ENCODE assay signal across 8 cellular contexts in the genomic region with DNA sequence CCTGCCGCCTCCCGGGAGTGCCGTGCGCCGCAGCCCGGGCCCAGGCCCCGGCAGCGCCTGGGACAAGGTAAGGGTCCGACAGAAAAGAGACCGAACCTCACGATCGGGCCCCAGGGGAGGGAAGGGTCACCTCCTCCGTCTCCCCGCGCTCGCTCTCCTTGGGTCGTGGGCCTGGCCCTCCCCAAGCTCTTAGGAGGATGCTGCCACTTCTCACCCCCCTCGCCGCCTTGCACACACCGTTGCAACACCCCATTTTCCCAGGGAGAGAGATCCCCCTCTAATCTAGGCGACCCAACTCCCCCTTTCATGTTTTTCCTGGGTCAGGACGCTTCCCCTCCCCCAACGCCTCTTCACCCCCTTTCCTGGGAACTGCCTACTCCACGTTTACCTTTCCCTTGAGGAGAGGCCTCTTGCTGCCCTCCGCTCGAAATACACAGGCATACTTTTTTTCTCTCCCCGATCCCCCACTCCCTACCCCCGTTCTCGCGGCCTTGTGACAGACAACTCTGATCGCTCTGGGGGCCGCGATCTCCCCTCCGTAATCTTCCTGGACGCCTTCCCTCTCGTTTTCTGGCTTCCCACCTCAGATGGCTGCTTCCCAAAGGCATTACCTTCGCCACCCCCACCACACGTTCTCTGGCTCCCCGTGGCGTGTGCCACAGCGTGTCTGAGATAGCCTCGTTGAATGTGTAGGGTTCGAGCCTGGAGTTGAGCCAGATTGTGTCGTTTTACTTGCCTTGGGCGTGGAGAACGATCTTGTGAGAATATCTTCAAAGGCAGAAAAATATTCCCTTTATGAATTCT. TPM values are rescaled to one million over a fixed set of nuclear protein-coding genes. Genes with fewer than 3 reads are reported as not detected.
DNase-seq lines count a peak whose midpoint lies in the region; ATAC-seq and TF ChIP-seq lines count a peak whose summit lies in the region.

No MANE protein-coding gene starts in this region.

- H3K9ac ChIP-seq in ES-I3 (ENCODE audit: low read depth, low read length) (peak overlapping the region; percentile 87), MM.1S (ENCODE audit: low read length) (peak overlapping the region; percentile 98), endodermal cell (ENCODE audit: extremely low read depth, low read length, poor library complexity, severe bottlenecking) (peak overlapping the region; percentile 98)

- ATAC-seq in activated CD8-positive, alpha-beta T cell treated with anti-CD3 and anti-CD28 coated beads for 36 hours = no peak
- ATAC-seq in GM19035 (IDR thresholded peaks at IDR 0.05; ENCODE audit: unreplicated experiment) = no peak
- ATAC-seq in GM18505 (IDR thresholded peaks at IDR 0.05; ENCODE audit: unreplicated experiment) = no peak

- H3K27ac ChIP-seq in MM.1S (ENCODE audit: low read length) (peak overlapping the region; percentile 86), endodermal cell (ENCODE audit: low read depth, low read length) (peak overlapping the region; percentile 92), substantia nigra (ENCODE audit: low read depth, low read length, poor library complexity, severe bottlenecking) (peak overlapping the region; percentile 99)

- H4K20me1 ChIP-seq in MM.1S (ENCODE audit: insufficient read depth, low read length) = peaks cover 52% of the 10 kb centered on the region

- POLR2A ChIA-PET in activated CD8-positive, alpha-beta T cell treated with anti-CD3 and anti-CD28 coated beads for 36 hours (lab: Charles Lee) = interaction anchor here (0.7 to 7.6 kb wide), 7 partner anchors 10 to 333 kb away, joined by 3 to 83 read pairs (median 6); partner anchors contain the start of genes BRPF1 and THUMPD3

- no peaks in the 10 kb centered on the region for H3K27me3 ChIP-seq in MM.1S (replicated peaks; ENCODE audit: insufficient read depth, low read length)
- no peaks in the 10 kb centered on the region for H3K27me3 ChIP-seq in endodermal cell (ENCODE audit: control insufficient read depth, insufficient read depth, low read length, poor library complexity, severe bottlenecking)

- no peaks in the 10 kb centered on the region for H3K9me3 Mint-ChIP-seq in activated CD8-positive, alpha-beta T cell treated with anti-CD3 and anti-CD28 coated beads for 36 hours
- no peaks in the 10 kb centered on the region for H3K9me3 Mint-ChIP-seq in endodermal cell

- H3K4me1 ChIP-seq in ES-I3 (ENCODE audit: insufficient read depth, low read length) (peaks cover 31% of the 10 kb centered on the region), MM.1S (ENCODE audit: low read length) (peaks cover 39% of the 10 kb centered on the region), endodermal cell (ENCODE audit: control insufficient read depth, insufficient read depth, low read length) (peaks cover 3% of the 10 kb centered on the region)

- H3K27me3 Mint-ChIP-seq in activated CD8-positive, alpha-beta T cell treated with anti-CD3 and anti-CD28 coated beads for 36 hours = no peaks in the 10 kb centered on the region
- H3K27me3 Mint-ChIP-seq in endodermal cell (ENCODE audit: insufficient read depth) = no peaks in the 10 kb centered on the region

- TF ChIP-seq CTCF in MM.1S (IDR thresholded peaks at IDR 0.05; ENCODE audit: low read length) (no peak), endodermal cell (conservative IDR thresholded peaks at IDR 0.05) (no peak)
- TF ChIP-seq CTCF in activated CD8-positive, alpha-beta T cell treated with anti-CD3 and anti-CD28 coated beads for 36 hours (IDR thresholded peaks at IDR 0.05) = no peak

- peak overlapping the region; percentile 99 for H3K27ac Mint-ChIP-seq in activated CD8-positive, alpha-beta T cell treated with anti-CD3 and anti-CD28 coated beads for 36 hours
- peak overlapping the region; percentile 99 for H3K27ac Mint-ChIP-seq in endodermal cell

- peaks cover 17% of the 10 kb centered on the region for H3K36me3 ChIP-seq in ES-I3 (ENCODE audit: insufficient read depth, low read length)
- H3K36me3 ChIP-seq in MM.1S (replicated peaks; ENCODE audit: insufficient read depth, low read length) = peaks cover 3% of the 10 kb centered on the region; the same call in 1 of the 2 replicates
- peaks cover 26% of the 10 kb centered on the region for H3K36me3 ChIP-seq in endodermal cell (ENCODE audit: control insufficient read depth, insufficient read depth, low read length)

- H3K4me3 ChIP-seq in MM.1S (ENCODE audit: low read length) (peak overlapping the region; percentile 88), endodermal cell (ENCODE audit: low read length) (peak overlapping the region; percentile 88)

- no peak for TF ChIP-seq POLR2A in GM18505 (IDR thresholded peaks at IDR 0.05; ENCODE audit: borderline replicate concordance, extremely low read depth, insufficient read depth, insufficient read length)

- H2AFZ ChIP-seq in MM.1S (ENCODE audit: low read length) = peak overlapping the region; percentile 2; the same call in 1 of the 2 replicates

- CTCF ChIA-PET in activated CD8-positive, alpha-beta T cell treated with anti-CD3 and anti-CD28 coated beads for 36 hours (lab: Charles Lee) = interaction anchor here (1.7 to 3.0 kb wide), 2 partner anchors 16 to 22 kb away, joined by 5 to 8 read pairs; no protein-coding TSS in a partner anchor

- peak; percentile 34 for DNase-seq in MM.1S
- peak; percentile 54 for DNase-seq in activated CD8-positive, alpha-beta T cell treated with anti-CD3 and anti-CD28 coated beads for 36 hours
- peak; percentile 80 for DNase-seq in endodermal cell
- DNase-seq in mucosa of gallbladder (ENCODE audit: low spot score) = peak; percentile 32
- DNase-seq in substantia nigra (lab: John Stamatoyannopoulos, UW) = peak in 33 of 49 donors; percentile 4 to 75 (median 34)

- H3K36me3 Mint-ChIP-seq in activated CD8-positive, alpha-beta T cell treated with anti-CD3 and anti-CD28 coated beads for 36 hours (ENCODE audit: low read depth) = peaks cover 52% of the 10 kb centered on the region
- peaks cover 32% of the 10 kb centered on the region for H3K36me3 Mint-ChIP-seq in endodermal cell (ENCODE audit: low read depth)

- H3K4me3 Mint-ChIP-seq in activated CD8-positive, alpha-beta T cell treated with anti-CD3 and anti-CD28 coated beads for 36 hours = peak overlapping the region; percentile 92
- H3K4me3 Mint-ChIP-seq in endodermal cell = peak overlapping the region; percentile 97

- intact Hi-C loops in activated CD8-positive, alpha-beta T cell treated with anti-CD3 and anti-CD28 coated beads for 36 hours (cut with micrococcal nuclease) = no loop called here

- peaks cover 86% of the 10 kb centered on the region for H3K79me2 ChIP-seq in MM.1S (ENCODE audit: low read length)

- WGBS in endodermal cell (ENCODE audit: insufficient coverage in 1 of 2, insufficient read length in 1 of 2), 2 experiments = 0% methylated on average over 11 to 46 of the region's 46 CpGs

- no peaks in the 10 kb centered on the region for H3K9me2 ChIP-seq in MM.1S (replicated peaks; ENCODE audit: insufficient read depth, low read length)

- peaks cover 29% of the 10 kb centered on the region for H3F3A ChIP-seq in MM.1S (ENCODE audit: insufficient read depth, low read length)

- H3K4me2 ChIP-seq in MM.1S (ENCODE audit: low read depth, low read length) = peak overlapping the region; percentile 77

- H3K9me3 ChIP-seq in ES-I3 (ENCODE audit: control insufficient read depth, insufficient read depth, low read length) (no peaks in the 10 kb centered on the region), MM.1S (replicated peaks; ENCODE audit: insufficient read depth, low read length) (no peaks in the 10 kb centered on the region), endodermal cell (ENCODE audit: control insufficient read depth, low read length) (no peaks in the 10 kb centered on the region)

- H3K4me1 Mint-ChIP-seq in activated CD8-positive, alpha-beta T cell treated with anti-CD3 and anti-CD28 coated beads for 36 hours (ENCODE audit: low read depth) = peaks cover 59% of the 10 kb centered on the region
- peaks cover 59% of the 10 kb centered on the region for H3K4me1 Mint-ChIP-seq in endodermal cell

RNA-seq across cellular contexts. Expression of gene SETD5, which starts 0.7 kb away (rescaled TPM):
- total RNA-seq in activated CD8-positive, alpha-beta T cell treated with anti-CD3 and anti-CD28 coated beads for 36 hours = 100 to 1,000 TPM; 118 to 128 TPM
- total RNA-seq in endodermal cell (100 to 1,000 TPM; 261 to 289 TPM), mucosa of gallbladder (94.3 TPM)
- 232 TPM for polyA plus RNA-seq in endodermal cell (2013, experiment 1 of 2)
- polyA plus RNA-seq in endodermal cell (2013, experiment 2 of 2) = 214 TPM

RNA-seq across cellular contexts. Expression of gene THUMPD3, which starts 35.3 kb away (rescaled TPM):
- 10 to 100 TPM; 62.9 to 66.3 TPM for total RNA-seq in activated CD8-positive, alpha-beta T cell treated with anti-CD3 and anti-CD28 coated beads for 36 hours
- total RNA-seq in endodermal cell (10 to 100 TPM; 55.7 to 61.8 TPM), mucosa of gallbladder (43.4 TPM)
- 58.0 TPM for polyA plus RNA-seq in endodermal cell (2013, experiment 1 of 2)
- 62.1 TPM for polyA plus RNA-seq in endodermal cell (2013, experiment 2 of 2)
